ENCODE assay signal across 19 cellular contexts in the genomic region with DNA sequence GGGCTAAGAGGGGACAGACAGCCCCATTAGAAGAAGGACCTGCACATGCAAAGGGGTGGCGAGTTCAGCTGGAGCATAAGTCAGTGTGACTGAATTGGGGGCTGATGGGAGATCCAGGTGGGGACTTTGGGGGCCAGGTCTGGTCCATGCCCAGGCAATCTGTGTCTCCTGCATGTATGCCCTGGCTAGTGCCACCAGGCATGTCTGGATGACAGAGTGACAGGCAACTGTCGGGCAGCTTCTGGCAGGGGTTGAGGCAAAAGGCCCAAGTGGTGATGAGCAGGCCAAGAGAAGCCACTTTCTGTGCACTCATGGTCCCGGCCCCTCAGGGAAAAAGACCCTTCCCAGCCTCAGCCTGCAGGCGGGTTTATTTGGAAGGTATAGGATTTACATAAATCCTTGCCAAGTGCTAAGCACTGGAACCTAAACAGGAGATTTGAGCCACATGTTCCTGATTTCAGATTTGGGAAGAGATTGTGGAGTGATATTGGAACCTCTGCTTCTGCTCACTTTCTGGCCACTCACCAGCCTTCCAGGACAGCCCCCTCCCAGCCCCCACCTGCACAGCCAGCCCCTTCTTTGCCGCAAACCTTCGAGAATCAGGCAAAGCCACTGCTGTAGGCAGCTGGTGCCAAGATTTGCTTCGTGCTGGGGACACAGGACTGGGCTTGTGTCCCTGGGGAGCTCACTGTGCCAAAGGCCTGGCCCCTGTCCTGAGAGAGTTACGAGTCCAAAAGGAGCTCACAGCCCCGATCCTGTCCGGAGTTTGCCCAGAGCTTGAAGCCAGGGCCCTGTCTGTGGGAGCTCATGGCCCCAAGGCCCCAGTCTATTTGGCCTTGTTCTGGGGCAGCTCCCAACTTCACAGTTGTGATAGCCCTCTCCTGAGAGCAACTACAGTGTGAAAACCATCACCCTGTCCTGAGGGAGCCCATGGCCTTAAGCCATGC.
DNase-seq lines count a peak whose midpoint lies in the region; ATAC-seq and TF ChIP-seq lines count a peak whose summit lies in the region.
"Had no signal": no experiment of that assay in that cellular context is flagged by ENCODE, and none has a peak within 500 bp of the region (broad histone marks: within the 10 kb centered on the region; RNA-seq: fewer than 3 reads in every experiment).

No MANE protein-coding gene starts in this region.

- H3K36me3 ChIP-seq in right atrium auricular region = no peaks in the 10 kb centered on the region
- no peaks in the 10 kb centered on the region for H3K36me3 ChIP-seq in Loucy (ENCODE audit: insufficient read depth, low read length)
- H3K36me3 ChIP-seq in mesenchymal stem cell (ENCODE audit: control insufficient read depth in 1 of 2, insufficient read depth in 2 of 2, low read depth in 1 of 2, low read length in 2 of 2) = no peaks in the 10 kb centered on the region

- H4K91ac ChIP-seq in mesenchymal stem cell (ENCODE audit: low read length) = no peak overlapping the region

- peak; percentile 47 for DNase-seq in right atrium auricular region (ENCODE audit: low spot score)
- DNase-seq in left ventricle myocardium superior = no peak
- peak; percentile 78 for DNase-seq in mesenteric fat pad (ENCODE audit: low spot score)
- no peak for DNase-seq in GDM1 (lab: John Stamatoyannopoulos, UW)
- no peak for DNase-seq in mesenchymal stem cell
- DNase-seq in LoVo (ENCODE audit: low spot score) = no peak
- DNase-seq: activated CD4-positive, alpha-beta T cell treated with anti-CD3 and anti-CD28 coated beads, Interleukin-2, amount 50 U/mL, for 48 hours; activated naive CD4-positive, alpha-beta T cell treated with anti-CD3 and anti-CD28 coated beads, Interleukin-2, amount 10 ng/mL, durations not matched to agents 7 days and 5 days; body of pancreas; cerebellar nuclear complex; Karpas-422; left cardiac atrium; NCI-H1436; NCI-H2081; NCI-H526; stimulated activated naive CD4-positive, alpha-beta T cell; testis had no signal

- no peak overlapping the region for H3K23ac ChIP-seq in mesenchymal stem cell (ENCODE audit: low read length in 2 of 2)

- no peaks in the 10 kb centered on the region for H4K20me1 ChIP-seq in Loucy (ENCODE audit: insufficient read depth, low read length, poor library complexity, severe bottlenecking)

- H3K27me3 ChIP-seq in right atrium auricular region = no peaks in the 10 kb centered on the region
- H3K27me3 ChIP-seq in Loucy (ENCODE audit: insufficient read depth, low read length, poor library complexity, severe bottlenecking) = no peaks in the 10 kb centered on the region
- peaks cover 12 to 13% of the 10 kb centered on the region in 2 experiments for H3K27me3 ChIP-seq in mesenchymal stem cell (ENCODE audit: control insufficient read depth in 1 of 2, insufficient read depth in 1 of 2, low read length in 2 of 2)
- H3K27me3 ChIP-seq: body of pancreas, testis had no signal

- H3K9me3 ChIP-seq in right atrium auricular region = peaks cover 0 to 11% of the 10 kb centered on the region in 2 donors
- peaks cover 4% of the 10 kb centered on the region; the same call in 1 of the 2 replicates for H3K9me3 ChIP-seq in Loucy (ENCODE audit: insufficient read depth, low read depth, low read length)
- H3K9me3 ChIP-seq in mesenchymal stem cell (ENCODE audit: control insufficient read depth, low read length) = peaks cover 4% of the 10 kb centered on the region
- H3K9me3 ChIP-seq: body of pancreas, testis had no signal

- no peak overlapping the region for H2AK5ac ChIP-seq in mesenchymal stem cell (ENCODE audit: low read length, severe bottlenecking)

- no peak overlapping the region for H3K27ac ChIP-seq in right atrium auricular region
- no peak overlapping the region for H3K27ac ChIP-seq in mesenchymal stem cell (ENCODE audit: low read length, poor library complexity, severe bottlenecking)
- H3K27ac ChIP-seq: body of pancreas, testis had no signal

- H3K79me1 ChIP-seq in mesenchymal stem cell (replicated peaks; ENCODE audit: low read length, poor library complexity, severe bottlenecking) = no peaks in the 10 kb centered on the region

- H2BK120ac ChIP-seq in mesenchymal stem cell (ENCODE audit: low read depth, low read length) = no peak overlapping the region

- H3K9ac ChIP-seq in Loucy (ENCODE audit: low read depth, low read length, poor library complexity, severe bottlenecking) = peak overlapping the region; percentile 45
- H3K9ac ChIP-seq in mesenchymal stem cell (ENCODE audit: low read length) = no peak overlapping the region

- no peaks in the 10 kb centered on the region for H3K79me2 ChIP-seq in Loucy (ENCODE audit: insufficient read depth, low read length)

- intact Hi-C loops in left ventricle myocardium superior (cut with micrococcal nuclease) = no loop called here

- no peaks in the 10 kb centered on the region for H3K9me2 ChIP-seq in Loucy (replicated peaks; ENCODE audit: low read depth, low read length)

- no peak overlapping the region for H3K18ac ChIP-seq in mesenchymal stem cell (ENCODE audit: low read depth in 1 of 2, low read length in 2 of 2)

- no peak for TF ChIP-seq CTCF in right atrium auricular region (IDR thresholded peaks at IDR 0.05)
- TF ChIP-seq CTCF in Loucy (conservative IDR thresholded peaks at IDR 0.05; ENCODE audit: low read length) = no peak

- H3K4me2 ChIP-seq in Loucy (ENCODE audit: low read depth, low read length, poor library complexity, severe bottlenecking) (peak overlapping the region; percentile 74), mesenchymal stem cell (ENCODE audit: low read length, poor library complexity, severe bottlenecking) (no peak overlapping the region)

- ATAC-seq in left ventricle myocardium superior = no peak
- ATAC-seq: body of pancreas, HepG2 had no signal

- H4K8ac ChIP-seq in mesenchymal stem cell (ENCODE audit: low read length) = no peak overlapping the region

- whole genome bisulfite sequencing in mesenchymal stem cell = 79% methylated on average over 10 of the region's 10 CpGs

- H2BK5ac ChIP-seq in mesenchymal stem cell (ENCODE audit: low read depth, low read length, poor library complexity, severe bottlenecking) = no peak overlapping the region

- peaks cover 7% of the 10 kb centered on the region for H3F3A ChIP-seq in Loucy (ENCODE audit: low read depth)

- H3K4me3 ChIP-seq in right atrium auricular region (no peak overlapping the region), Loucy (ENCODE audit: low read length, poor library complexity, severe bottlenecking) (peak overlapping the region; percentile 53), mesenchymal stem cell (ENCODE audit: insufficient read depth in 1 of 2, low read depth in 1 of 2, low read length in 2 of 2) (no peak overlapping the region)
- H3K4me3 ChIP-seq: body of pancreas, testis had no signal

- no peaks in the 10 kb centered on the region for H3K4me1 ChIP-seq in right atrium auricular region
- H3K4me1 ChIP-seq in Loucy (ENCODE audit: insufficient read depth, low read length, poor library complexity, severe bottlenecking) = peaks cover 53% of the 10 kb centered on the region
- no peaks in the 10 kb centered on the region for H3K4me1 ChIP-seq in mesenchymal stem cell (ENCODE audit: control insufficient read depth, insufficient read depth, low read depth, low read length)
- H3K4me1 ChIP-seq: body of pancreas, testis had no signal

- no peak overlapping the region for H3K4ac ChIP-seq in mesenchymal stem cell (ENCODE audit: low read depth in 1 of 2, low read length in 2 of 2)

- no peak overlapping the region for H2BK12ac ChIP-seq in mesenchymal stem cell (ENCODE audit: low read length in 2 of 2)

- no peak overlapping the region for H3K14ac ChIP-seq in mesenchymal stem cell (ENCODE audit: low read length in 2 of 2)

- H2AFZ ChIP-seq in Loucy (ENCODE audit: low read length) (0 out of 2 replicates have a peak overlapping the region, but pooled peaks have one; percentile 11), mesenchymal stem cell (ENCODE audit: low read depth, low read length) (no peak overlapping the region)

- H2BK15ac ChIP-seq in mesenchymal stem cell (ENCODE audit: low read depth, poor library complexity, severe bottlenecking) = no peak overlapping the region

Comparison
In these comparisons a context has a peak if more than half of its experiments do, and no peak if none do; other contexts are left out.
1. DNase-seq: peak in right atrium auricular region (single experiment) and mesenteric fat pad (single experiment); none in left ventricle myocardium superior (single experiment), GDM1 (single experiment), mesenchymal stem cell (single experiment) and LoVo (single experiment).